18 cellular contexts compared by ENCODE assay signal in genomic region chr10:76177945-76178344, GRCh38.
DNase-seq lines count a peak whose midpoint lies in the region; TF ChIP-seq lines count a peak whose summit lies in the region.
"Had no signal": no experiment of that assay in that cellular context is flagged by ENCODE, and none has a peak within 500 bp of the region (broad histone marks: within the 10 kb centered on the region; RNA-seq: fewer than 3 reads in every experiment).

No MANE protein-coding gene starts in this region.

- no peak for TF ChIP-seq POLR2A in Peyer's patch (IDR thresholded peaks at IDR 0.05)

- H3K36me3 ChIP-seq in H7 (replicated peaks; ENCODE audit: control insufficient read depth, insufficient read depth, low read length) (no peaks in the 10 kb centered on the region), adipocyte (ENCODE audit: control insufficient read depth, insufficient read depth, low read length, severe bottlenecking) (no peaks in the 10 kb centered on the region), Karpas-422 (ENCODE audit: insufficient read depth, low read length) (no peaks in the 10 kb centered on the region), Peyer's patch (no peaks in the 10 kb centered on the region)
- H3K36me3 ChIP-seq: SJCRH30 had no signal

- H3K4me3 ChIP-seq in H7 (ENCODE audit: insufficient read depth, low read depth, low read length): no peak overlapping the region
- no peak overlapping the region for H3K4me3 ChIP-seq in adipocyte (ENCODE audit: low read length)
- H3K4me3 ChIP-seq in Karpas-422 (ENCODE audit: low read length): no peak overlapping the region
- no peak overlapping the region for H3K4me3 ChIP-seq in Peyer's patch
- H3K4me3 ChIP-seq: GM23248, SJCRH30 had no signal

- no peak overlapping the region for H2AFZ ChIP-seq in Karpas-422 (ENCODE audit: low read length)
- H2AFZ ChIP-seq: GM23248 had no signal

- H4K20me1 ChIP-seq in Karpas-422 (ENCODE audit: insufficient read depth, low read depth, low read length): no peaks in the 10 kb centered on the region

- H3K79me2 ChIP-seq in Karpas-422 (ENCODE audit: low read length): no peaks in the 10 kb centered on the region

- H3K9me2 ChIP-seq in Karpas-422 (replicated peaks; ENCODE audit: insufficient read depth, low read length): no peaks in the 10 kb centered on the region

- H3K4me2 ChIP-seq in Karpas-422 (ENCODE audit: low read depth, low read length, poor library complexity, severe bottlenecking): no peak overlapping the region

- no peak for TF ChIP-seq CTCF in Peyer's patch (IDR thresholded peaks at IDR 0.05)

- H3K4me1 ChIP-seq in adipocyte (ENCODE audit: control insufficient read depth, insufficient read depth, low read length) (peaks cover 12% of the 10 kb centered on the region), Karpas-422 (ENCODE audit: low read length) (no peaks in the 10 kb centered on the region), Peyer's patch (no peaks in the 10 kb centered on the region)
- H3K4me1 ChIP-seq: SJCRH30 had no signal

- H3K27me3 ChIP-seq in H7 (ENCODE audit: control insufficient read depth, insufficient read depth, low read length) (peaks cover 1% of the 10 kb centered on the region; the same call in 1 of the 2 replicates), adipocyte (replicated peaks; ENCODE audit: control insufficient read depth, insufficient read depth, low read length) (no peaks in the 10 kb centered on the region), Karpas-422 (ENCODE audit: low read length) (no peaks in the 10 kb centered on the region), Peyer's patch (no peaks in the 10 kb centered on the region)
- H3K27me3 ChIP-seq: SJCRH30 had no signal

- H3K9me3 ChIP-seq in adipocyte (ENCODE audit: control insufficient read depth, low read length) (no peaks in the 10 kb centered on the region), Karpas-422 (ENCODE audit: low read length) (no peaks in the 10 kb centered on the region), Peyer's patch (no peaks in the 10 kb centered on the region)
- H3K9me3 ChIP-seq: SJCRH30 had no signal

- H3K9ac ChIP-seq in adipocyte (ENCODE audit: low read length) (no peak overlapping the region), Karpas-422 (ENCODE audit: low read length) (no peak overlapping the region)
- H3K9ac ChIP-seq: GM23248 had no signal

- H3K27ac ChIP-seq in Karpas-422 (ENCODE audit: low read length) (no peak overlapping the region), Peyer's patch (no peak overlapping the region)
- H3K27ac ChIP-seq: GM23248, SJCRH30 had no signal

- DNase-seq in H7: peak; percentile 4
- DNase-seq in adipocyte (ENCODE audit: low read depth): peak; percentile 81
- peak; percentile 30 for DNase-seq in fibroblast of peridontal ligament (ENCODE audit: extremely low read depth)
- peak; percentile 59 for DNase-seq in renal cortical epithelial cell (ENCODE audit: low read depth)
- DNase-seq in Karpas-422: no peak
- DNase-seq in Peyer's patch: no peak
- DNase-seq in NK-92 (lab: John Stamatoyannopoulos, UW; ENCODE audit: unreplicated experiment): no peak
- DNase-seq: C1 segment of cervical spinal cord, GDM1, GM23248, KBM-7, MV-4-11, NCI-H1417, NCI-H187, NCI-H2107, NCI-H2227 treated with DMSO at 0.1 percent for 48 hours, NCI-H524 treated with DMSO at 0.1 percent for 48 hours had no signal

Comparison
In these comparisons a context has a peak if more than half of its experiments do, and no peak if none do; other contexts are left out.
1. DNase-seq: peak in H7 (single experiment), adipocyte (single experiment), fibroblast of peridontal ligament (single experiment) and renal cortical epithelial cell (single experiment); none in Karpas-422 (single experiment), Peyer's patch (0 of 3) and NK-92 (single experiment).